In genomic region chr5:181171782-181172181, GRCh38 we compare ENCODE assay signal across 37 cellular contexts. TPM values are rescaled to one million over a fixed set of nuclear protein-coding genes. Genes with fewer than 3 reads are reported as not detected.
DNase-seq lines count a peak whose midpoint lies in the region; ATAC-seq, FAIRE-seq and TF ChIP-seq lines count a peak whose summit lies in the region.
"Had no signal": no experiment of that assay in that cellular context is flagged by ENCODE, and none has a peak within 500 bp of the region (broad histone marks: within the 10 kb centered on the region; RNA-seq: fewer than 3 reads in every experiment).

No MANE protein-coding gene starts in this region.

- no peak overlapping the region for H2AFZ ChIP-seq in OCI-LY1 (ENCODE audit: low read length)
- no peak overlapping the region for H2AFZ ChIP-seq in K562 (ENCODE audit: low read depth, low read length)

- CTCF ChIA-PET in activated CD4-positive, alpha-beta T cell treated with anti-CD3 and anti-CD28 coated beads for 36 hours (lab: Charles Lee) = interaction anchor here (1.1 to 4.4 kb wide), 2 partner anchors 12 to 31 kb away, joined by 3 to 36 read pairs; no protein-coding TSS in a partner anchor
- CTCF ChIA-PET in K562 (lab: Yijun Ruan, JAX; ENCODE audit: low intra/inter-chr PET ratio) = no interaction called here

- no peaks in the 10 kb centered on the region for H3F3A ChIP-seq in OCI-LY1 (ENCODE audit: insufficient read depth, low read length)

- no peak overlapping the region for H3K9ac ChIP-seq in BLaER1 treated with 17β-estradiol and CSF1 and Interleukin-3, amounts not matched to agents 10 nM and 100 nM
- H3K9ac ChIP-seq in OCI-LY1 (ENCODE audit: low read length) (no peak overlapping the region), K562 (ENCODE audit: insufficient read depth in 1 of 2, low read depth in 2 of 2, low read length in 2 of 2) (no peak overlapping the region)

- no peak for ATAC-seq in activated CD4-positive, alpha-beta T cell treated with anti-CD3 and anti-CD28 coated beads for 36 hours
- ATAC-seq in K562 (no peak), HG02642 (IDR thresholded peaks at IDR 0.05; ENCODE audit: poor library complexity, unreplicated experiment) (no peak)
- ATAC-seq: activated CD4-positive, CD25-positive, alpha-beta regulatory T cell treated with anti-CD3 and anti-CD28 coated beads, Interleukin-2, amount 50 U/mL, for 24 hours; activated T-cell treated with anti-CD3 and anti-CD28 coated beads, Interleukin-2, amount 50 U/mL, for 4 hours; body of pancreas; left lobe of liver; pancreas; stimulated activated memory B cell treated with anti-CD40 and anti-IgM and Interleukin-4, amounts not matched to agents 10 μg/mL and 1 μg/mL and 100 μg/mL, for 72 hours had no signal

- peak overlapping the region in 10 of 11 experiments; percentile 66 to 86 (median 79); a peak in 18 of 22 replicates for H3K4me2 ChIP-seq in BLaER1 treated with 17β-estradiol and CSF1 and Interleukin-3, amounts not matched to agents 10 nM and 100 nM
- H3K4me2 ChIP-seq in OCI-LY1 (ENCODE audit: low read length) (peak overlapping the region; percentile 91; the same call in 1 of the 2 replicates), K562 (ENCODE audit: insufficient read depth, low read length) (no peak overlapping the region)

- TF ChIP-seq POLR2A in K562 (conservative IDR thresholded peaks at IDR 0.05) = no peak

- 0 out of 22 replicates have a peak, but pooled peaks cover 0 to 6% (median 0%) of the 10 kb centered on the region in 11 experiments for H3K9me3 ChIP-seq in BLaER1 treated with 17β-estradiol and CSF1 and Interleukin-3, amounts not matched to agents 10 nM and 100 nM (replicated peaks in 1 of 11)
- H3K9me3 ChIP-seq in OCI-LY1 (ENCODE audit: low read length) = no peaks in the 10 kb centered on the region
- no peaks in the 10 kb centered on the region for H3K9me3 ChIP-seq in K562 (replicated peaks; ENCODE audit: control insufficient read depth, insufficient read depth, low read depth, low read length)
- H3K9me3 ChIP-seq: body of pancreas, pancreas, SJCRH30, upper lobe of left lung had no signal

- peaks cover 0 to 20% (median 5%) of the 10 kb centered on the region in 11 experiments; a peak in 10 of 22 replicates for H3K27me3 ChIP-seq in BLaER1 treated with 17β-estradiol and CSF1 and Interleukin-3, amounts not matched to agents 10 nM and 100 nM
- H3K27me3 ChIP-seq in OCI-LY1 (ENCODE audit: insufficient read depth, low read length) (no peaks in the 10 kb centered on the region), K562 (ENCODE audit: control insufficient read depth in 2 of 2, insufficient read depth in 2 of 2, low read length in 2 of 2) (no peaks in the 10 kb centered on the region)
- H3K27me3 ChIP-seq: SJCRH30 had no signal

- TF ChIP-seq RAD21 in K562 (CRISPR knock-in tag; conservative IDR thresholded peaks at IDR 0.05 in 1 of 2, IDR thresholded peaks at IDR 0.05 in 1 of 2) = no peak

- H3K27ac Mint-ChIP-seq in activated CD4-positive, alpha-beta T cell treated with anti-CD3 and anti-CD28 coated beads for 36 hours = no peak overlapping the region
- H3K27ac Mint-ChIP-seq: endodermal cell; memory B cell; stimulated activated memory B cell treated with anti-CD40 and anti-IgM and Interleukin-4, amounts not matched to agents 10 μg/mL and 1 μg/mL and 100 μg/mL, for 72 hours had no signal

- no peak for TF ChIP-seq EP300 in K562 (IDR thresholded peaks at IDR 0.05; ENCODE audit: low read length)

- TF ChIP-seq CTCF in OCI-LY1 (IDR thresholded peaks at IDR 0.05; ENCODE audit: low read length) (no peak), K562 (IDR thresholded peaks at IDR 0.05 in 2 of 3, conservative IDR thresholded peaks at IDR 0.05 in 1 of 3; ENCODE audit: insufficient read depth in 2 of 3, low read depth in 1 of 3, low read length in 3 of 3) (no peak)

- peaks cover 27% of the 10 kb centered on the region for H3K27me3 Mint-ChIP-seq in activated CD4-positive, alpha-beta T cell treated with anti-CD3 and anti-CD28 coated beads for 36 hours

- no peak overlapping the region for H3K4me3 ChIP-seq in BLaER1 treated with 17β-estradiol and CSF1 and Interleukin-3, amounts not matched to agents 10 nM and 100 nM
- peak overlapping the region; percentile 73 for H3K4me3 ChIP-seq in OCI-LY1 (ENCODE audit: low read depth, low read length, poor library complexity, severe bottlenecking)
- H3K4me3 ChIP-seq in K562 = no peak overlapping the region
- H3K4me3 ChIP-seq: body of pancreas, pancreas, SJCRH30, upper lobe of left lung had no signal

- H4K20me1 ChIP-seq in BLaER1 treated with 17β-estradiol and CSF1 and Interleukin-3, amounts not matched to agents 10 nM and 100 nM = no peaks in the 10 kb centered on the region
- H4K20me1 ChIP-seq in OCI-LY1 (ENCODE audit: insufficient read depth, low read length) (no peaks in the 10 kb centered on the region), K562 (replicated peaks; ENCODE audit: control insufficient read depth, insufficient read depth, low read length) (no peaks in the 10 kb centered on the region)

- H3K27ac ChIP-seq in BLaER1 treated with 17β-estradiol and CSF1 and Interleukin-3, amounts not matched to agents 10 nM and 100 nM = peak overlapping the region in 4 of 11 experiments; percentile 31 to 36 (median 36); a peak in 1 of 22 replicates
- peak overlapping the region; percentile 4 for H3K27ac ChIP-seq in OCI-LY1 (ENCODE audit: low read depth, low read length, poor library complexity, severe bottlenecking)
- H3K27ac ChIP-seq in K562 (ENCODE audit: extremely low read depth, low read depth, low read length) = no peak overlapping the region
- H3K27ac ChIP-seq: body of pancreas, pancreas, SJCRH30, upper lobe of left lung had no signal

- POLR2A ChIA-PET in activated CD4-positive, alpha-beta T cell treated with anti-CD3 and anti-CD28 coated beads for 36 hours (lab: Charles Lee) = no interaction called here
- POLR2A ChIA-PET in K562 (lab: Yijun Ruan, JAX) = interaction anchor here (0.6 to 2.3 kb wide), 3 partner anchors 18 to 1469 kb away, joined by 3 to 8 read pairs (median 3); no protein-coding TSS in a partner anchor

- no peaks in the 10 kb centered on the region for H3K9me3 Mint-ChIP-seq in activated CD4-positive, alpha-beta T cell treated with anti-CD3 and anti-CD28 coated beads for 36 hours (ENCODE audit: low read depth)
- H3K9me3 Mint-ChIP-seq: activated T-cell treated with anti-CD3 and anti-CD28 coated beads, Interleukin-2, amount 50 U/mL, for 4 hours; CD4-positive, alpha-beta T cell; endodermal cell had no signal

- intact Hi-C loops in activated CD4-positive, alpha-beta T cell treated with anti-CD3 and anti-CD28 coated beads for 36 hours (cut with DNase I, micrococcal nuclease) = loop anchor here in 1 of 2 experiments (2.0 to 5.0 kb wide), 2 partner anchors 17 to 369 kb away; partner anchors contain the start of gene MGAT1
- intact Hi-C loops in K562 (cut with micrococcal nuclease) = loop anchor here (2.0 to 5.0 kb wide), 2 partner anchors 17 to 46 kb away; no protein-coding TSS in a partner anchor

- FAIRE-seq in K562 (lab: Jason Lieb, UNC) = no peak
- FAIRE-seq: D721Med, GM18507, GM19239, pancreas had no signal

- no peaks in the 10 kb centered on the region for H3K79me2 ChIP-seq in OCI-LY1 (ENCODE audit: insufficient read depth, low read length)
- H3K79me2 ChIP-seq in K562 (ENCODE audit: control insufficient read depth, insufficient read depth, low read length) = no peaks in the 10 kb centered on the region

- no peak for DNase-seq in activated CD4-positive, alpha-beta T cell treated with anti-CD3 and anti-CD28 coated beads for 36 hours
- no peak for DNase-seq in activated CD4-positive, alpha-beta T cell treated with anti-CD3 and anti-CD28 coated beads for 4 hours
- DNase-seq in K562 (ENCODE audit: extremely low read depth in 1 of 4, low spot score in 3 of 4) = no peak
- no peak for DNase-seq in stimulated activated CD4-positive, alpha-beta T cell treated with anti-CD3 and anti-CD28 coated beads, Interleukin-1b, Interleukin-23, amount 100 ng/mL, for 48 hours
- DNase-seq in GM19240 (ENCODE audit: insufficient read length, low spot score) = no peak
- DNase-seq: activated gamma-delta T cell treated with Interleukin-2 at 50 U/mL for 16 hours; activated T-cell treated with anti-CD3 and anti-CD28 coated beads, Interleukin-2, amount 50 U/mL, for 4 hours; body of pancreas; CD4-positive, alpha-beta T cell; cerebellar nuclear complex; dermis blood vessel endothelial cell; endodermal cell; glutamatergic neuron; Karpas-422; NCI-H1436; NCI-H226; NCI-H748 treated with DMSO at 0.1 percent for 48 hours; pancreas; RPMI8226; SJCRH30; upper lobe of left lung had no signal

- in situ Hi-C loops in K562 (cut with MboI) = no loop called here

- H3K9me2 ChIP-seq in OCI-LY1 (ENCODE audit: low read depth, low read length) = no peaks in the 10 kb centered on the region

- no TSS peak for BruUV-seq in K562 (replicated peaks; lab: Mats Ljungman, UMichigan)

- no peaks in the 10 kb centered on the region for H3K9me1 ChIP-seq in K562 (ENCODE audit: control insufficient read depth, insufficient read depth, low read length)

- H3K36me3 Mint-ChIP-seq in activated CD4-positive, alpha-beta T cell treated with anti-CD3 and anti-CD28 coated beads for 36 hours (ENCODE audit: low read depth) = no peaks in the 10 kb centered on the region

- no peaks in the 10 kb centered on the region for H3K36me3 ChIP-seq in BLaER1 treated with 17β-estradiol and CSF1 and Interleukin-3, amounts not matched to agents 10 nM and 100 nM
- no peaks in the 10 kb centered on the region for H3K36me3 ChIP-seq in OCI-LY1 (ENCODE audit: insufficient read depth, low read length)
- no peaks in the 10 kb centered on the region for H3K36me3 ChIP-seq in K562 (ENCODE audit: control insufficient read depth, insufficient read depth, low read length)
- H3K36me3 ChIP-seq: pancreas, SJCRH30, upper lobe of left lung had no signal

- H3K4me3 Mint-ChIP-seq in activated CD4-positive, alpha-beta T cell treated with anti-CD3 and anti-CD28 coated beads for 36 hours = peak overlapping the region; percentile 77
- H3K4me3 Mint-ChIP-seq: activated T-cell treated with anti-CD3 and anti-CD28 coated beads, Interleukin-2, amount 50 U/mL, for 4 hours; endodermal cell; memory B cell; stimulated activated memory B cell treated with anti-CD40 and anti-IgM and Interleukin-4, amounts not matched to agents 10 μg/mL and 1 μg/mL and 100 μg/mL, for 72 hours had no signal

- peaks cover 55 to 78% (median 69%) of the 10 kb centered on the region in 10 experiments for H3K4me1 ChIP-seq in BLaER1 treated with 17β-estradiol and CSF1 and Interleukin-3, amounts not matched to agents 10 nM and 100 nM
- peaks cover 64% of the 10 kb centered on the region for H3K4me1 ChIP-seq in OCI-LY1 (ENCODE audit: insufficient read depth, low read length, severe bottlenecking)
- peaks cover 31 to 34% of the 10 kb centered on the region in 2 experiments; a peak in 4 of 5 replicates for H3K4me1 ChIP-seq in K562 (replicated peaks in 1 of 2; ENCODE audit: control insufficient read depth in 2 of 2, insufficient read depth in 2 of 2, low read length in 2 of 2)
- H3K4me1 ChIP-seq: SJCRH30 had no signal

- peaks cover 63% of the 10 kb centered on the region for H3K4me1 Mint-ChIP-seq in activated CD4-positive, alpha-beta T cell treated with anti-CD3 and anti-CD28 coated beads for 36 hours

- 49% methylated on average over 3 of the region's 3 CpGs for WGBS in K562 (ENCODE audit: insufficient coverage, low coverage, missing lambda C conversion rate)

RNA-seq across cellular contexts. Expression of gene OR2V2, which starts 24.4 kb away (rescaled TPM):
- not detected for total RNA-seq in activated CD4-positive, alpha-beta T cell treated with anti-CD3 and anti-CD28 coated beads for 36 hours
- total RNA-seq in K562 (2011; cell fraction: chromatin; rRNA removed; ENCODE audit: low replicate concordance) = not detected in 2 replicates
- not detected in 2 replicates for total RNA-seq in K562 (2011; cell fraction: nucleolus; rRNA removed)
- total RNA-seq in K562 (2011; cell fraction: nucleoplasm; rRNA removed) = not detected in 2 replicates
- not detected in 2 replicates for total RNA-seq in K562 (2014; rRNA removed)
- total RNA-seq in K562 (2014; rRNA removed; fragmentation: Illumina TruSeq; extraction: Trizol) = not detected in 2 replicates
- total RNA-seq in K562 (2015; rRNA removed; fragmentation: Illumina TruSeq; extraction: Trizol) = not detected in 2 replicates
- total RNA-seq in K562 (2021) = not detected in 2 replicates
- polyA plus RNA-seq in K562 (2011; rRNA removed) = not detected in 2 replicates
- not detected in 2 replicates for polyA plus RNA-seq in K562 (2011; cell fraction: cytosol; rRNA removed)
- not detected in 2 replicates for polyA plus RNA-seq in K562 (2011; cell fraction: nucleus; rRNA removed)
- polyA plus RNA-seq in K562 (2012) = not detected in 2 replicates
- not detected in 2 replicates for polyA plus RNA-seq in K562 (2014; fragmentation: Illumina TruSeq; extraction: Trizol)
- polyA plus RNA-seq in K562 (2014; fragmentation: Nextera tagmentation; extraction: Ambion mirVana) = under 1 TPM in 1 of 2 experiments, not detected in 1; 0.01 TPM
- polyA plus RNA-seq in K562 (2014; rRNA removed) = not detected in 2 replicates
- not detected in 2 replicates for polyA minus RNA-seq in K562 (2011; rRNA and poly(A)+ RNA removed)
- not detected in 2 replicates for polyA minus RNA-seq in K562 (2011; cell fraction: cytosol; rRNA and poly(A)+ RNA removed)
- not detected in 2 replicates for polyA minus RNA-seq in K562 (2011; cell fraction: nucleus; rRNA and poly(A)+ RNA removed)
- total RNA-seq: A172; activated T-cell treated with anti-CD3 and anti-CD28 coated beads, Interleukin-2, amount 50 U/mL, for 4 hours; body of pancreas; CD4-positive, alpha-beta T cell; dermis blood vessel endothelial cell; endodermal cell; H4; left lobe of liver; pancreas; renal cortical epithelial cell; SJCRH30; skeletal muscle tissue had no signal
- polyA plus RNA-seq: esophagus, neural cell, pancreas had no signal

RNA-seq across cellular contexts. Expression of gene TRIM7, which starts 33.2 kb away (rescaled TPM):
- 1 to 10 TPM; 1.4 to 1.6 TPM for total RNA-seq in activated CD4-positive, alpha-beta T cell treated with anti-CD3 and anti-CD28 coated beads for 36 hours
- 5.4 and 8.3 TPM in 2 replicates for total RNA-seq in K562 (2011; cell fraction: chromatin; rRNA removed; ENCODE audit: low replicate concordance)
- total RNA-seq in K562 (2011; cell fraction: nucleolus; rRNA removed) = 6.2 and 7.5 TPM in 2 replicates
- 7.2 and 7.9 TPM in 2 replicates for total RNA-seq in K562 (2011; cell fraction: nucleoplasm; rRNA removed)
- total RNA-seq in K562 (2014; rRNA removed) (12.9 and 13.8 TPM in 2 replicates), K562 (2014; rRNA removed; fragmentation: Illumina TruSeq; extraction: Trizol) (8.4 and 11.7 TPM in 2 replicates), K562 (2015; rRNA removed; fragmentation: Illumina TruSeq; extraction: Trizol) (8.9 and 9.0 TPM in 2 replicates), K562 (2021) (10.3 and 12.4 TPM in 2 replicates)
- polyA plus RNA-seq in K562 (2011; rRNA removed) (7.1 and 12.6 TPM in 2 replicates), K562 (2014; fragmentation: Illumina TruSeq; extraction: Trizol) (5.4 and 7.7 TPM in 2 replicates), K562 (2014; fragmentation: Nextera tagmentation; extraction: Ambion mirVana) (1 to 10 TPM; 2.6 to 3.2 TPM), K562 (2014; rRNA removed) (12.4 and 14.9 TPM in 2 replicates)
- polyA plus RNA-seq in K562 (2011; cell fraction: cytosol; rRNA removed) = 4.5 and 12.8 TPM in 2 replicates
- polyA plus RNA-seq in K562 (2011; cell fraction: nucleus; rRNA removed) = 8.4 and 8.9 TPM in 2 replicates
- polyA plus RNA-seq in K562 (2012) = 6.9 and 17.6 TPM in 2 replicates
- polyA minus RNA-seq in K562 (2011; rRNA and poly(A)+ RNA removed) = 3.3 and 4.2 TPM in 2 replicates
- 3.4 and 4.1 TPM in 2 replicates for polyA minus RNA-seq in K562 (2011; cell fraction: cytosol; rRNA and poly(A)+ RNA removed)
- 2.6 and 3.3 TPM in 2 replicates for polyA minus RNA-seq in K562 (2011; cell fraction: nucleus; rRNA and poly(A)+ RNA removed)
- total RNA-seq: endodermal cell had no signal

RNA-seq across cellular contexts. Expression of gene OR2V1, which starts 40.8 kb away (rescaled TPM):
- not detected for total RNA-seq in activated CD4-positive, alpha-beta T cell treated with anti-CD3 and anti-CD28 coated beads for 36 hours
- not detected in 2 replicates for total RNA-seq in K562 (2011; cell fraction: chromatin; rRNA removed; ENCODE audit: low replicate concordance)
- not detected in 2 replicates for total RNA-seq in K562 (2011; cell fraction: nucleolus; rRNA removed)
- not detected in 2 replicates for total RNA-seq in K562 (2011; cell fraction: nucleoplasm; rRNA removed)
- total RNA-seq in K562 (2014; rRNA removed) (0.08 TPM in 1 of 2 replicates, not detected in the other), K562 (2014; rRNA removed; fragmentation: Illumina TruSeq; extraction: Trizol) (0.04 TPM in 1 of 2 replicates, not detected in the other), K562 (2015; rRNA removed; fragmentation: Illumina TruSeq; extraction: Trizol) (not detected in 2 replicates), K562 (2021) (0.07 TPM in 1 of 2 replicates, not detected in the other)
- polyA plus RNA-seq in K562 (2011; rRNA removed) (0.05 and 0.15 TPM in 2 replicates), K562 (2014; fragmentation: Illumina TruSeq; extraction: Trizol) (0.10 TPM in 1 of 2 replicates, not detected in the other), K562 (2014; fragmentation: Nextera tagmentation; extraction: Ambion mirVana) (under 1 TPM; 0.15 to 0.28 TPM), K562 (2014; rRNA removed) (0.07 TPM in 1 of 2 replicates, not detected in the other)
- 0.03 TPM in 2 replicates for polyA plus RNA-seq in K562 (2011; cell fraction: cytosol; rRNA removed)
- not detected in 2 replicates for polyA plus RNA-seq in K562 (2011; cell fraction: nucleus; rRNA removed)
- 0.06 and 0.08 TPM in 2 replicates for polyA plus RNA-seq in K562 (2012)
- polyA minus RNA-seq in K562 (2011; rRNA and poly(A)+ RNA removed) = 0.12 TPM in 1 of 2 replicates, not detected in the other
- not detected in 2 replicates for polyA minus RNA-seq in K562 (2011; cell fraction: cytosol; rRNA and poly(A)+ RNA removed)
- polyA minus RNA-seq in K562 (2011; cell fraction: nucleus; rRNA and poly(A)+ RNA removed) = not detected in 2 replicates
- total RNA-seq: A172; activated T-cell treated with anti-CD3 and anti-CD28 coated beads, Interleukin-2, amount 50 U/mL, for 4 hours; body of pancreas; CD4-positive, alpha-beta T cell; dermis blood vessel endothelial cell; endodermal cell; H4; left lobe of liver; pancreas; renal cortical epithelial cell; skeletal muscle tissue; upper lobe of left lung had no signal
- polyA plus RNA-seq: esophagus, neural cell, pancreas had no signal

RNA-seq across cellular contexts. Expression of gene TRIM41, which starts 51.3 kb away (rescaled TPM):
- total RNA-seq in activated CD4-positive, alpha-beta T cell treated with anti-CD3 and anti-CD28 coated beads for 36 hours = 10 to 100 TPM; 27.0 to 30.7 TPM
- 93.5 and 120 TPM in 2 replicates for total RNA-seq in K562 (2011; cell fraction: chromatin; rRNA removed; ENCODE audit: low replicate concordance)
- total RNA-seq in K562 (2011; cell fraction: nucleolus; rRNA removed) = 59.6 and 64.0 TPM in 2 replicates
- 84.3 and 102 TPM in 2 replicates for total RNA-seq in K562 (2011; cell fraction: nucleoplasm; rRNA removed)
- 29.5 and 31.6 TPM in 2 replicates for total RNA-seq in K562 (2014; rRNA removed)
- 11.4 and 14.2 TPM in 2 replicates for total RNA-seq in K562 (2014; rRNA removed; fragmentation: Illumina TruSeq; extraction: Trizol)
- total RNA-seq in K562 (2015; rRNA removed; fragmentation: Illumina TruSeq; extraction: Trizol) = 21.7 and 25.6 TPM in 2 replicates
- total RNA-seq in K562 (2021) = 37.7 and 47.6 TPM in 2 replicates
- polyA plus RNA-seq in K562 (2011; rRNA removed) = 15.6 and 19.3 TPM in 2 replicates
- 15.7 and 25.0 TPM in 2 replicates for polyA plus RNA-seq in K562 (2011; cell fraction: cytosol; rRNA removed)
- 121 and 125 TPM in 2 replicates for polyA plus RNA-seq in K562 (2011; cell fraction: nucleus; rRNA removed)
- polyA plus RNA-seq in K562 (2012) = 32.5 and 45.1 TPM in 2 replicates
- 20.9 and 29.8 TPM in 2 replicates for polyA plus RNA-seq in K562 (2014; fragmentation: Illumina TruSeq; extraction: Trizol)
- polyA plus RNA-seq in K562 (2014; fragmentation: Nextera tagmentation; extraction: Ambion mirVana) = 1 to 10 TPM; 1.8 to 2.1 TPM
- 34.8 and 39.3 TPM in 2 replicates for polyA plus RNA-seq in K562 (2014; rRNA removed)
- polyA minus RNA-seq in K562 (2011; rRNA and poly(A)+ RNA removed) = 14.0 and 16.6 TPM in 2 replicates
- 7.3 and 9.5 TPM in 2 replicates for polyA minus RNA-seq in K562 (2011; cell fraction: cytosol; rRNA and poly(A)+ RNA removed)
- 19.9 and 22.7 TPM in 2 replicates for polyA minus RNA-seq in K562 (2011; cell fraction: nucleus; rRNA and poly(A)+ RNA removed)
